ENCODE assay signal across 8 cellular contexts in genomic region chr6:157034433-157035230, GRCh38.
DNase-seq lines count a peak whose midpoint lies in the region; ATAC-seq and TF ChIP-seq lines count a peak whose summit lies in the region.

No MANE protein-coding gene starts in this region.

- CTCF ChIA-PET in activated CD4-positive, alpha-beta memory T cell treated with anti-CD3 and anti-CD28 coated beads, Interleukin-2, amount 10 ng/mL, durations not matched to agents 7 days and 5 days (lab: Charles Lee): interaction anchor here (0.6 to 4.6 kb wide), 20 partner anchors 9 to 1133 kb away, joined by 3 to 61 read pairs (median 4); no protein-coding TSS in a partner anchor

- peak overlapping the region; percentile 3 for H3K4me3 Mint-ChIP-seq in activated CD4-positive, alpha-beta memory T cell treated with anti-CD3 and anti-CD28 coated beads, Interleukin-2, amount 10 ng/mL, durations not matched to agents 7 days and 5 days

- H3K36me3 Mint-ChIP-seq in activated CD4-positive, alpha-beta memory T cell treated with anti-CD3 and anti-CD28 coated beads, Interleukin-2, amount 10 ng/mL, durations not matched to agents 7 days and 5 days (ENCODE audit: low read depth): peaks cover 6% of the 10 kb centered on the region

- peak; percentile 69 for DNase-seq in ACHN
- peak; percentile 26 for DNase-seq in NCI-H2029 treated with DMSO at 0.1 percent for 48 hours (lab: John Stamatoyannopoulos, UW)
- DNase-seq in activated CD4-positive, alpha-beta memory T cell treated with anti-CD3 and anti-CD28 coated beads, Interleukin-2, amount 10 ng/mL, durations not matched to agents 7 days and 5 days: no peak
- DNase-seq in heart left ventricle: no peak

- H3K9me3 Mint-ChIP-seq in activated CD4-positive, alpha-beta memory T cell treated with anti-CD3 and anti-CD28 coated beads, Interleukin-2, amount 10 ng/mL, durations not matched to agents 7 days and 5 days: no peaks in the 10 kb centered on the region

- H3K4me3 ChIP-seq in heart left ventricle: no peak overlapping the region
- H3K4me3 ChIP-seq in skin epidermis: no peak overlapping the region

- H3K9me3 ChIP-seq in heart left ventricle: no peaks in the 10 kb centered on the region

- no peak overlapping the region for H3K27ac Mint-ChIP-seq in activated CD4-positive, alpha-beta memory T cell treated with anti-CD3 and anti-CD28 coated beads, Interleukin-2, amount 10 ng/mL, durations not matched to agents 7 days and 5 days

- intact Hi-C loops in heart left ventricle (cut with DNase I): loop anchor here (5.0 to 10.0 kb wide), 6 partner anchors 138 to 472 kb away; no protein-coding TSS in a partner anchor

- H3K27ac ChIP-seq in heart left ventricle: no peak overlapping the region
- peak overlapping the region in 15 of 21 experiments; percentile 48 to 90 (median 80) for H3K27ac ChIP-seq in skin epidermis

- no peaks in the 10 kb centered on the region for H3K36me3 ChIP-seq in heart left ventricle

- no peak for TF ChIP-seq POLR2A in heart left ventricle (IDR thresholded peaks at IDR 0.05)

- 31 to 36% (median 32%) methylated on average over 6 of the region's 6 CpGs for WGBS in heart left ventricle, 4 donors

- H3K4me1 ChIP-seq in heart left ventricle: peaks cover 0 to 54% (median 39%) of the 10 kb centered on the region in 12 donors

- H3K4me1 Mint-ChIP-seq in activated CD4-positive, alpha-beta memory T cell treated with anti-CD3 and anti-CD28 coated beads, Interleukin-2, amount 10 ng/mL, durations not matched to agents 7 days and 5 days: peaks cover 20% of the 10 kb centered on the region

- peak; percentile 66 for TF ChIP-seq CTCF in GM12873 (IDR thresholded peaks at IDR 0.05; ENCODE audit: insufficient read depth, low read depth, low read length, missing control alignments)
- TF ChIP-seq CTCF in heart left ventricle (IDR thresholded peaks at IDR 0.05): peak; percentile 45 to 75 (median 58)

- ATAC-seq in heart left ventricle (peak in 3 of 4 donors; percentile 47 to 68 (median 66)), HG03520 (IDR thresholded peaks at IDR 0.05; ENCODE audit: unreplicated experiment) (no peak), GM21576 (IDR thresholded peaks at IDR 0.05; ENCODE audit: unreplicated experiment) (no peak)

- in situ Hi-C loops in ACHN (cut with HindIII; ENCODE audit: low pct_ligation_motif_present, low pct_unique_long_range_greater_than_20kb, low sequenced_read_pairs): no loop called here

- POLR2A ChIA-PET in activated CD4-positive, alpha-beta memory T cell treated with anti-CD3 and anti-CD28 coated beads, Interleukin-2, amount 10 ng/mL, durations not matched to agents 7 days and 5 days (lab: Charles Lee): interaction anchor here (0.6 to 2.3 kb wide), 4 partner anchors 13 to 256 kb away, joined by 3 to 14 read pairs (median 5); no protein-coding TSS in a partner anchor

- H3K27me3 Mint-ChIP-seq in activated CD4-positive, alpha-beta memory T cell treated with anti-CD3 and anti-CD28 coated beads, Interleukin-2, amount 10 ng/mL, durations not matched to agents 7 days and 5 days: no peaks in the 10 kb centered on the region

- no peaks in the 10 kb centered on the region for H3K27me3 ChIP-seq in heart left ventricle

Comparison
In these comparisons a context has a peak if more than half of its experiments do, and no peak if none do; other contexts are left out.
1. DNase-seq: peak in ACHN (single experiment) and NCI-H2029 treated with DMSO at 0.1 percent for 48 hours (single experiment); none in activated CD4-positive, alpha-beta memory T cell treated with anti-CD3 and anti-CD28 coated beads, Interleukin-2, amount 10 ng/mL, durations not matched to agents 7 days and 5 days (single experiment) and heart left ventricle (0 of 5).
2. ATAC-seq: peak in heart left ventricle (3 of 4); none in HG03520 (single experiment) and GM21576 (single experiment).
3. H3K27ac ChIP-seq: peak in skin epidermis (15 of 21); none in heart left ventricle (0 of 12).